In genomic region chr6:31958741-31959739, GRCh38 we compare ENCODE assay signal across 8 cellular contexts. TPM values are rescaled to one million over a fixed set of nuclear protein-coding genes. Genes with fewer than 3 reads are reported as not detected.
DNase-seq lines count a peak whose midpoint lies in the region; ATAC-seq and TF ChIP-seq lines count a peak whose summit lies in the region.

TSS of gene NELFE (minus strand) at chr6:31958971. CDS start at chr6:31958446, 525 bp downstream.
TSS of gene SKIC2 (plus strand) at chr6:31959175. CDS start at chr6:31959193, 18 bp downstream.

- peaks cover 22% of the 10 kb centered on the region for H3F3A ChIP-seq in PC-9 (ENCODE audit: insufficient read depth, low read depth)

- POLR2A ChIA-PET in PC-9 (lab: Charles Lee; ENCODE audit: unreplicated experiment): interaction anchor here (0.6 to 1.1 kb wide), 3 partner anchors 21 to 496 kb away, joined by 4 to 9 read pairs (median 4); no protein-coding TSS in a partner anchor

- CTCF ChIA-PET in PC-9 (lab: Charles Lee): interaction anchor here (0.5 to 0.6 kb wide), 2 partner anchors 97 to 418 kb away, joined by 3 to 4 read pairs; partner anchors contain the start of gene NEU1

- peaks cover 12% of the 10 kb centered on the region for H3K4me1 ChIP-seq in PC-9 (replicated peaks; ENCODE audit: insufficient read depth)
- peaks cover 14 to 17% of the 10 kb centered on the region in 2 donors for H3K4me1 ChIP-seq in mucosa of rectum (ENCODE audit: control insufficient read depth in 2 of 2, insufficient read depth in 2 of 2, low read length in 2 of 2)

- peak within 1 kb of the TSS; percentile 99 for H3K4me3 ChIP-seq in Jurkat, Clone E6-1 (ENCODE audit: low read length)
- H3K4me3 ChIP-seq in PC-9 (peak within 1 kb of the TSS; percentile 95), epithelial cell of proximal tubule (ENCODE audit: low read depth, low read length) (peak within 1 kb of the TSS; percentile 88), mucosa of rectum (ENCODE audit: low read length in 2 of 2) (peak within 1 kb of the TSS; percentile 90 to 99)

- ATAC-seq in GM21619 (IDR thresholded peaks at IDR 0.05; ENCODE audit: unreplicated experiment): peak; percentile 96

- H3K9me3 ChIP-seq in PC-9 (ENCODE audit: insufficient read depth, low read depth): no peaks in the 10 kb centered on the region
- H3K9me3 ChIP-seq in mucosa of rectum (ENCODE audit: control insufficient read depth in 2 of 2, low read length in 2 of 2): no peaks in the 10 kb centered on the region

- H3K27me3 ChIP-seq in PC-9 (ENCODE audit: insufficient read depth, low read depth) (no peaks in the 10 kb centered on the region), mucosa of rectum (ENCODE audit: control insufficient read depth in 2 of 2, insufficient read depth in 2 of 2, low read length in 2 of 2) (no peaks in the 10 kb centered on the region)

- peak within 1 kb of the TSS; percentile 93 for H3K4me2 ChIP-seq in PC-9

- H3K79me2 ChIP-seq in PC-9 (ENCODE audit: low read depth): peaks cover 34% of the 10 kb centered on the region

- intact Hi-C loops in PC-9 (cut with micrococcal nuclease; ENCODE audit: unreplicated experiment): loop anchor here (1.0 to 10.0 kb wide), 3 partner anchors 13 to 412 kb away; partner anchors contain the start of genes ATP6V1G2, DXO, NFKBIL1 and VWA7

- 0 out of 2 replicates have a peak within 1 kb of the TSS, but pooled peaks have one; percentile 40 for H3K27ac ChIP-seq in PC-9
- peak within 1 kb of the TSS; percentile 80 to 87 for H3K27ac ChIP-seq in mucosa of rectum (ENCODE audit: low read depth in 2 of 2, low read length in 2 of 2)

- H3K36me3 ChIP-seq in PC-9 (ENCODE audit: low read depth): peaks cover 29% of the 10 kb centered on the region
- peaks cover 51 to 56% of the 10 kb centered on the region in 2 donors for H3K36me3 ChIP-seq in mucosa of rectum (ENCODE audit: control insufficient read depth in 2 of 2, insufficient read depth in 2 of 2, low read length in 2 of 2)

- H3K9ac ChIP-seq in mucosa of rectum (ENCODE audit: low read depth in 1 of 2, low read length in 2 of 2): peak within 1 kb of the TSS; percentile 94 to 98

- no peaks in the 10 kb centered on the region for H3K9me2 ChIP-seq in PC-9 (ENCODE audit: insufficient read depth)

- DNase-seq in DMS153 (lab: John Stamatoyannopoulos, UW) (peak; percentile 98), PC-9 (peak; percentile 94 to 98), epithelial cell of proximal tubule (ENCODE audit: low read depth) (peak; percentile 66)
- DNase-seq in Jurkat, Clone E6-1 (ENCODE audit: low read depth, low spot score): peak; percentile 96
- peak; percentile 99 for DNase-seq in activated T-cell treated with anti-CD3 and anti-CD28 coated beads, Interleukin-2, amount 50 U/mL, for 1 hour
- DNase-seq in stimulated activated CD8-positive, alpha-beta memory T cell treated with anti-CD3 and anti-CD28 coated beads, Interleukin-4, amount 100 ng/mL, for 48 hours: peak; percentile 99

- peak within 1 kb of the TSS; percentile 96 for H2AFZ ChIP-seq in PC-9

- no peaks in the 10 kb centered on the region for H4K20me1 ChIP-seq in PC-9 (ENCODE audit: insufficient read depth)

- BruUV-seq in PC-9 (replicated peaks; lab: Mats Ljungman, UMichigan): TSS peak; percentile 60

- no peak for TF ChIP-seq CTCF in PC-9 (conservative IDR thresholded peaks at IDR 0.05)
- TF ChIP-seq CTCF in epithelial cell of proximal tubule (conservative IDR thresholded peaks at IDR 0.05; ENCODE audit: low read depth, low read length): no peak

RNA-seq across cellular contexts. Expression of gene NELFE, which starts in this region (rescaled TPM):
- 208 TPM for polyA plus RNA-seq in Jurkat, Clone E6-1 (2012; ENCODE audit: insufficient read depth, insufficient read length)
- total RNA-seq in PC-9 (2021): 43.0 and 50.8 TPM in 2 replicates
- total RNA-seq in epithelial cell of proximal tubule: 113 and 132 TPM in 2 replicates

RNA-seq across cellular contexts. Expression of gene SKIC2, which starts in this region (rescaled TPM):
- 93.3 TPM for polyA plus RNA-seq in Jurkat, Clone E6-1 (2012; ENCODE audit: insufficient read depth, insufficient read length)
- 67.9 and 86.0 TPM in 2 replicates for total RNA-seq in PC-9 (2021)
- 42.0 and 51.9 TPM in 2 replicates for total RNA-seq in epithelial cell of proximal tubule

Comparison
In these comparisons a context has a peak if more than half of its experiments do, and no peak if none do; other contexts are left out.
1. Peak in every context shown above with its lines: DNase-seq, ATAC-seq, H3K4me3 ChIP-seq and H3K27ac ChIP-seq.